Comparison of ENCODE assay signal across 1 cellular context in the genomic region with DNA sequence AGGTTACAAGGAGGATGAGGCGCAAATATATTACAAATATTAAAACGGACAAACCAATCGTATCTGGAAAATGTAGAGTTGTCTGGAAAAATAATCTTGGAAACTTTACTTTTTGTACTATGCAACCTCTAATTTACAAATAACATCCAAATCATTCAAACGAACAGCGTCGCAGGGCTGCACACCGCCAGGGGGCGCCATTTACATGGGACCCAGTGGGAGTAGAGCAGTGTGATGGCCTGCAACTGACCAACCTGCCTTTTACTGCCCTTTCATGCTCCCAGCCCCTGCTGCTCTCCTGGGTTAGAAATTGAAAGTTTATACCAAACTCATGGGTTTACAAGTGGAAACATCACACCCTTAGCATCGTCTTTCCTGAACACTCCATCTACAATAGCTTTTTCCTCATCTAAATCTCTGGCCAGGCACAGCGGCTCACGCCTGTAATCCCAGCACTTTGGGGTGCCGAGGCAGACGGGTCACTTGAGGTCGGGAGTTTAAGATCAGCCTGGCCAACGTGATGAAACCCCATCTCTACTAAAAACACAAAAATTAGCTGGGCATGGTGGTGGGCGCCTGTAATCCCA.
TF ChIP-seq lines count a peak whose summit lies in the region.

No MANE protein-coding gene starts in this region.

TF ChIP-seq in WTC11, 78 proteins besides CTCF, POLR2A, EP300 and RAD21 (continued from another document):
- TF ChIP-seq ZNF532 (CRISPR knock-in tag; IDR thresholded peaks at IDR 0.05; ENCODE audit: borderline replicate concordance): no peak
- TF ChIP-seq, protein P1, sequence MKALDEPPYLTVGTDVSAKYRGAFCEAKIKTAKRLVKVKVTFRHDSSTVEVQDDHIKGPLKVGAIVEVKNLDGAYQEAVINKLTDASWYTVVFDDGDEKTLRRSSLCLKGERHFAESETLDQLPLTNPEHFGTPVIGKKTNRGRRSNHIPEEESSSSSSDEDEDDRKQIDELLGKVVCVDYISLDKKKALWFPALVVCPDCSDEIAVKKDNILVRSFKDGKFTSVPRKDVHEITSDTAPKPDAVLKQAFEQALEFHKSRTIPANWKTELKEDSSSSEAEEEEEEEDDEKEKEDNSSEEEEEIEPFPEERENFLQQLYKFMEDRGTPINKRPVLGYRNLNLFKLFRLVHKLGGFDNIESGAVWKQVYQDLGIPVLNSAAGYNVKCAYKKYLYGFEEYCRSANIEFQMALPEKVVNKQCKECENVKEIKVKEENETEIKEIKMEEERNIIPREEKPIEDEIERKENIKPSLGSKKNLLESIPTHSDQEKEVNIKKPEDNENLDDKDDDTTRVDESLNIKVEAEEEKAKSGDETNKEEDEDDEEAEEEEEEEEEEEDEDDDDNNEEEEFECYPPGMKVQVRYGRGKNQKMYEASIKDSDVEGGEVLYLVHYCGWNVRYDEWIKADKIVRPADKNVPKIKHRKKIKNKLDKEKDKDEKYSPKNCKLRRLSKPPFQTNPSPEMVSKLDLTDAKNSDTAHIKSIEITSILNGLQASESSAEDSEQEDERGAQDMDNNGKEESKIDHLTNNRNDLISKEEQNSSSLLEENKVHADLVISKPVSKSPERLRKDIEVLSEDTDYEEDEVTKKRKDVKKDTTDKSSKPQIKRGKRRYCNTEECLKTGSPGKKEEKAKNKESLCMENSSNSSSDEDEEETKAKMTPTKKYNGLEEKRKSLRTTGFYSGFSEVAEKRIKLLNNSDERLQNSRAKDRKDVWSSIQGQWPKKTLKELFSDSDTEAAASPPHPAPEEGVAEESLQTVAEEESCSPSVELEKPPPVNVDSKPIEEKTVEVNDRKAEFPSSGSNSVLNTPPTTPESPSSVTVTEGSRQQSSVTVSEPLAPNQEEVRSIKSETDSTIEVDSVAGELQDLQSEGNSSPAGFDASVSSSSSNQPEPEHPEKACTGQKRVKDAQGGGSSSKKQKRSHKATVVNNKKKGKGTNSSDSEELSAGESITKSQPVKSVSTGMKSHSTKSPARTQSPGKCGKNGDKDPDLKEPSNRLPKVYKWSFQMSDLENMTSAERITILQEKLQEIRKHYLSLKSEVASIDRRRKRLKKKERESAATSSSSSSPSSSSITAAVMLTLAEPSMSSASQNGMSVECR (CRISPR knock-in tag; IDR thresholded peaks at IDR 0.05; ENCODE audit: borderline replicate concordance): no peak
